14 cellular contexts compared by ENCODE assay signal in the genomic region with DNA sequence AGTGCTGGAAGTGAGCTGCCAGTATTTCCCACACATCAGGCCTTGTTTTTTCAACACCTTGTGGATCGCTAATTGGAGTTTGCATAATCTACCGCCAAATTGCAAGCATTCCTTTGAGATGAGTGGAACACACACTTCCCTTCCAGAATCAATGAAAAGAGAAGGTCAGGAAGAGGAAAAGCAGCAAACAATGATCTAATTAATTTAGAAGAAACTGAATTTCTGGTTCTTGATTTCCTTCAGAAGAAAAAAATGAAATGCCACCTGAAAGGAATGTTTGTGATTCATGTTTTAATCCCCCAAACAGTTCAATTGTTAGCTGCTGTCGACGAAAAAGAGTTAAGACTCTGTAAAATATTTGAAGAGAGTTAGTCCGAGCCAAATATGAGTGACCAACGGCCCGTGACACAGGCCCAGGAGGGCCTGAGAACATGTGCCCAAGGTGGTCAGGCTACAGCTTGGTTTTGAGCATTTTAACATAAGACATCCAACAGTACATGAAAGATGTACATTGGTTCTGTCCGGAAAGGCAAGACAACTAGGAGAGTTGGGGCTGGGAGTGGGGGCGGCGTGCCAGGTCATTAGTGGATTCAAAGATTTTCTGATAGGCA.
DNase-seq lines count a peak whose midpoint lies in the region; ATAC-seq, FAIRE-seq and TF ChIP-seq lines count a peak whose summit lies in the region.
"Had no signal": no experiment of that assay in that cellular context is flagged by ENCODE, and none has a peak within 500 bp of the region (broad histone marks: within the 10 kb centered on the region; RNA-seq: fewer than 3 reads in every experiment).

No MANE protein-coding gene starts in this region.

- H4K20me1 ChIP-seq in Karpas-422 (ENCODE audit: insufficient read depth, low read depth, low read length): no peaks in the 10 kb centered on the region

- no peaks in the 10 kb centered on the region for H3K36me3 ChIP-seq in heart left ventricle
- no peaks in the 10 kb centered on the region for H3K36me3 ChIP-seq in endodermal cell (ENCODE audit: control insufficient read depth, insufficient read depth, low read length)
- H3K36me3 ChIP-seq in kidney (ENCODE audit: control insufficient read depth in 1 of 2, insufficient read depth in 2 of 2, low read length in 2 of 2): no peaks in the 10 kb centered on the region
- no peaks in the 10 kb centered on the region for H3K36me3 ChIP-seq in Karpas-422 (ENCODE audit: insufficient read depth, low read length)
- H3K36me3 ChIP-seq: ovary had no signal

- H3K9me3 ChIP-seq in heart left ventricle (no peaks in the 10 kb centered on the region), endodermal cell (ENCODE audit: control insufficient read depth, low read length) (no peaks in the 10 kb centered on the region), kidney (ENCODE audit: control insufficient read depth in 1 of 2, low read length in 2 of 2) (no peaks in the 10 kb centered on the region), Karpas-422 (ENCODE audit: low read length) (no peaks in the 10 kb centered on the region)
- H3K9me3 ChIP-seq: ovary had no signal

- DNase-seq in heart left ventricle (no peak), cardiac septum (ENCODE audit: low spot score) (no peak), endodermal cell (peak; percentile 79), kidney (peak; percentile 55), RPMI8226 (no peak), KBM-7 (no peak), putamen (ENCODE audit: low spot score) (no peak), Karpas-422 (no peak)
- DNase-seq: 8988T; activated CD4-positive, alpha-beta memory T cell treated with anti-CD3 and anti-CD28 coated beads for 36 hours; amniotic stem cell; head of caudate nucleus; MV-4-11 had no signal

- H3K27ac Mint-ChIP-seq in endodermal cell: peak overlapping the region; percentile 98
- H3K27ac Mint-ChIP-seq: activated CD4-positive, alpha-beta memory T cell treated with anti-CD3 and anti-CD28 coated beads for 36 hours had no signal

- peaks cover 19% of the 10 kb centered on the region for H3K4me1 Mint-ChIP-seq in endodermal cell

- H3K4me3 Mint-ChIP-seq in endodermal cell: peak overlapping the region; percentile 11
- H3K4me3 Mint-ChIP-seq: activated CD4-positive, alpha-beta memory T cell treated with anti-CD3 and anti-CD28 coated beads for 36 hours had no signal

- intact Hi-C loops in heart left ventricle (cut with DNase I): loop anchor here in 1 of 10 donors (5.0 kb wide), 1 partner anchor 39 kb away; no protein-coding TSS in a partner anchor
- intact Hi-C loops in cardiac septum (cut with DNase I): no loop called here
- intact Hi-C loops in kidney (cut with DNase I): no loop called here

- peak in 1 of 4 donors; percentile 47 for ATAC-seq in heart left ventricle

- H3K4me3 ChIP-seq in heart left ventricle (no peak overlapping the region), endodermal cell (ENCODE audit: low read length) (no peak overlapping the region), kidney (ENCODE audit: low read length in 2 of 2) (peak overlapping the region; percentile 7 to 26), Karpas-422 (ENCODE audit: low read length) (no peak overlapping the region)
- H3K4me3 ChIP-seq: ovary had no signal

- H3K27ac ChIP-seq in heart left ventricle: peak overlapping the region in 11 of 12 donors; percentile 7 to 78 (median 45)
- H3K27ac ChIP-seq in endodermal cell (ENCODE audit: low read depth, low read length): no peak overlapping the region
- H3K27ac ChIP-seq in kidney (ENCODE audit: low read depth in 2 of 2, low read length in 2 of 2): peak overlapping the region; percentile 78 to 87
- no peak overlapping the region for H3K27ac ChIP-seq in Karpas-422 (ENCODE audit: low read length)

- H3K9me2 ChIP-seq in Karpas-422 (replicated peaks; ENCODE audit: insufficient read depth, low read length): no peaks in the 10 kb centered on the region

- H3K9ac ChIP-seq in endodermal cell (ENCODE audit: extremely low read depth, low read length, poor library complexity, severe bottlenecking) (peak overlapping the region; percentile 64), kidney (ENCODE audit: low read length in 2 of 2) (no peak overlapping the region), Karpas-422 (ENCODE audit: low read length) (no peak overlapping the region)

- 56 to 68% (median 62%) methylated on average over 10 of the region's 10 CpGs for WGBS in heart left ventricle, 4 donors
- WGBS in endodermal cell (ENCODE audit: insufficient coverage in 1 of 2, insufficient read length in 1 of 2), 2 experiments: 65 to 66% methylated on average over 9 to 10 of the region's 10 CpGs

- no peaks in the 10 kb centered on the region for H3K79me2 ChIP-seq in Karpas-422 (ENCODE audit: low read length)

- H3K36me3 Mint-ChIP-seq in endodermal cell (ENCODE audit: low read depth): no peaks in the 10 kb centered on the region
- H3K36me3 Mint-ChIP-seq: activated CD4-positive, alpha-beta memory T cell treated with anti-CD3 and anti-CD28 coated beads for 36 hours had no signal

- TF ChIP-seq CTCF in heart left ventricle (IDR thresholded peaks at IDR 0.05) (no peak), endodermal cell (conservative IDR thresholded peaks at IDR 0.05) (no peak), kidney (IDR thresholded peaks at IDR 0.05; ENCODE audit: borderline replicate concordance, extremely low read depth, insufficient read depth) (no peak)

- H2AFZ ChIP-seq in Karpas-422 (ENCODE audit: low read length): no peak overlapping the region

- TF ChIP-seq POLR2A in heart left ventricle (IDR thresholded peaks at IDR 0.05): no peak

- H3K9me3 Mint-ChIP-seq in endodermal cell: peaks cover 3% of the 10 kb centered on the region
- H3K9me3 Mint-ChIP-seq: activated CD4-positive, alpha-beta memory T cell treated with anti-CD3 and anti-CD28 coated beads for 36 hours had no signal

- in situ Hi-C loops in KBM-7 (cut with MboI; ENCODE audit: low pct_unique_long_range_greater_than_20kb, low sequenced_read_pairs): no loop called here

- H3K27me3 Mint-ChIP-seq in endodermal cell (ENCODE audit: insufficient read depth): no peaks in the 10 kb centered on the region
- H3K27me3 Mint-ChIP-seq: activated CD4-positive, alpha-beta memory T cell treated with anti-CD3 and anti-CD28 coated beads for 36 hours had no signal

- no peak overlapping the region for H3K4me2 ChIP-seq in Karpas-422 (ENCODE audit: low read depth, low read length, poor library complexity, severe bottlenecking)

- H3K27me3 ChIP-seq in heart left ventricle (no peaks in the 10 kb centered on the region), endodermal cell (ENCODE audit: control insufficient read depth, insufficient read depth, low read length, poor library complexity, severe bottlenecking) (no peaks in the 10 kb centered on the region), Karpas-422 (ENCODE audit: low read length) (no peaks in the 10 kb centered on the region)
- H3K27me3 ChIP-seq: ovary had no signal

- H3K4me1 ChIP-seq in heart left ventricle: peaks cover 0 to 61% (median 22%) of the 10 kb centered on the region in 12 donors
- peaks cover 10% of the 10 kb centered on the region for H3K4me1 ChIP-seq in endodermal cell (ENCODE audit: control insufficient read depth, insufficient read depth, low read length)
- peaks cover 6 to 16% of the 10 kb centered on the region in 2 donors for H3K4me1 ChIP-seq in kidney (ENCODE audit: control insufficient read depth in 1 of 2, insufficient read depth in 1 of 2, low read depth in 1 of 2, low read length in 2 of 2)
- no peaks in the 10 kb centered on the region for H3K4me1 ChIP-seq in Karpas-422 (ENCODE audit: low read length)

- FAIRE-seq in kidney (lab: Jason Lieb, UNC): peak; percentile 49

Comparison
In these comparisons a context has a peak if more than half of its experiments do, and no peak if none do; other contexts are left out.
1. DNase-seq: peak in endodermal cell (single experiment) and kidney (single experiment); none in heart left ventricle (0 of 5), cardiac septum (single experiment), RPMI8226 (single experiment), KBM-7 (single experiment), putamen (single experiment) and Karpas-422 (single experiment).
2. H3K27ac ChIP-seq: peak in heart left ventricle (11 of 12) and kidney (2 of 2); none in endodermal cell (single experiment) and Karpas-422 (single experiment).
3. H3K4me3 ChIP-seq: peak in kidney (2 of 2); none in heart left ventricle (0 of 12), endodermal cell (single experiment) and Karpas-422 (single experiment).